In the genomic region with DNA sequence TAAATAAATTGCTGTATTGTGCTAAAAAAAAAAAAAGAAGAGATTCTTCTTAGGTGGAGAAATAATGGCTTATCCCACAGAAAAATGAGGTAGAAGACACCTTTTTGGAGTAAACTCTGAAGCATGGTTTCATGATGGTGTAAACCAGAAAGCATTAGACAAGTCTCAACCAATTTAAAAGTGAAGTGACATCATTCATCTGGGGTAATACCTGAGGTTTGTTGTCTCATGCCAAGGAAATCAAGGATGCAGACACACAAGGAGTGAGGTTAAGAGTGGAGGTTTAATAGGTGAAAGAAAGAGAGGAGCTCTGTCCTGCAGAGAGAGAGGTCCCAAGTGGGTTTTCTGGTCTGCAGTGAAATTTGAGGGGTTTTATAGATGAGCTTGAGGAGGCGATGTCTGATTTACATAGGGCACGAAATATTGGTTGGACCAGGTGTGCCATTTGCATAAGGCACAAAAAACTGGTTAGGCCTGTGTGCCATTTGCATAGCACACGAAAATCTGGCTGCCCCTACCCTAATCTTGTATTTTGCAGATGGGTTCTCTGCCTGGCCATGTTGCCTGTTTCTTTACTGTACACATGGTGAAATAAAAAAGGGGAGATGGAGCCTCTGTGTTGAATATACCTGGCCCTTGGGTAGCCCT, we compare ENCODE assay signal across 20 cellular contexts. TPM values are rescaled to one million over a fixed set of nuclear protein-coding genes. Genes with fewer than 3 reads are reported as not detected.
DNase-seq lines count a peak whose midpoint lies in the region; ATAC-seq and TF ChIP-seq lines count a peak whose summit lies in the region.
"Had no signal": no experiment of that assay in that cellular context is flagged by ENCODE, and none has a peak within 500 bp of the region (broad histone marks: within the 10 kb centered on the region; RNA-seq: fewer than 3 reads in every experiment).

No MANE protein-coding gene starts in this region.

- H3K36me3 Mint-ChIP-seq in T-helper 17 cell (ENCODE audit: low read depth), result peaks cover 4% of the 10 kb centered on the region
- H3K36me3 Mint-ChIP-seq: CD4-positive, CD25-positive, alpha-beta regulatory T cell had no signal

- peak; percentile 5 for DNase-seq in NCI-H1092 treated with DMSO at 0.1 percent for 48 hours (lab: John Stamatoyannopoulos, UW)
- no peak for DNase-seq in NCI-H1092 (lab: John Stamatoyannopoulos, UW)
- DNase-seq in NCI-H526 treated with DMSO at 0.1 percent for 48 hours (lab: John Stamatoyannopoulos, UW), result peak; percentile 84
- DNase-seq in epithelial cell of prostate (ENCODE audit: low read depth, low spot score), result peak; percentile 79
- no peak for DNase-seq in amygdala (lab: John Stamatoyannopoulos, UW)
- DNase-seq in T-helper 17 cell, result no peak
- DNase-seq in GM20000 (ENCODE audit: low spot score), result no peak
- DNase-seq: Calu3; CD4-positive, CD25-positive, alpha-beta regulatory T cell; DND-41; H7; MG63; NCI-H2029; NCI-H510A; PC-9 had no signal

- H3K4me3 Mint-ChIP-seq in T-helper 17 cell, result no peak overlapping the region
- H3K4me3 Mint-ChIP-seq: B cell; CD4-positive, CD25-positive, alpha-beta regulatory T cell had no signal

- peaks cover 22% of the 10 kb centered on the region for H3K27me3 Mint-ChIP-seq in T-helper 17 cell

- H3K27ac ChIP-seq in epithelial cell of prostate, result peak overlapping the region; percentile 80
- H3K27ac ChIP-seq: 22Rv1, KMS-11, PC-9 had no signal

- H3K4me1 Mint-ChIP-seq in T-helper 17 cell, result no peaks in the 10 kb centered on the region
- H3K4me1 Mint-ChIP-seq: B cell; CD4-positive, CD25-positive, alpha-beta regulatory T cell had no signal

- H3K9me3 ChIP-seq in T-helper 17 cell (ENCODE audit: control insufficient read depth, low read length, poor library complexity, severe bottlenecking), result no peaks in the 10 kb centered on the region
- H3K9me3 ChIP-seq: MG63 had no signal

- no peak for ATAC-seq in T-helper 17 cell
- ATAC-seq in HG02588 (IDR thresholded peaks at IDR 0.05; ENCODE audit: unreplicated experiment), result no peak

- H3K27ac Mint-ChIP-seq in T-helper 17 cell, result no peak overlapping the region
- H3K27ac Mint-ChIP-seq: B cell; CD4-positive, CD25-positive, alpha-beta regulatory T cell had no signal

- TF ChIP-seq CTCF in GM20000 (IDR thresholded peaks at IDR 0.05; ENCODE audit: extremely low read depth, missing control alignments), result no peak

RNA-seq across cellular contexts. Expression of a gene that starts 25.0 kb away (rescaled TPM):
- not detected for total RNA-seq in T-helper 17 cell
- total RNA-seq: B cell; Calu3; CD4-positive, CD25-positive, alpha-beta regulatory T cell; H7; PC-9; SK-MEL-5 had no signal

RNA-seq across cellular contexts. Expression of a gene that starts 54.5 kb away (rescaled TPM):
- 10 to 100 TPM; 54.1 to 61.9 TPM for total RNA-seq in T-helper 17 cell

Comparison
In these comparisons a context has a peak if more than half of its experiments do, and no peak if none do; other contexts are left out.
1. DNase-seq: peak in NCI-H1092 treated with DMSO at 0.1 percent for 48 hours (single experiment), NCI-H526 treated with DMSO at 0.1 percent for 48 hours (single experiment) and epithelial cell of prostate (single experiment); none in NCI-H1092 (single experiment), amygdala (0 of 56), T-helper 17 cell (0 of 3) and GM20000 (single experiment).